Comparison of ENCODE assay signal across 8 cellular contexts in the genomic region with DNA sequence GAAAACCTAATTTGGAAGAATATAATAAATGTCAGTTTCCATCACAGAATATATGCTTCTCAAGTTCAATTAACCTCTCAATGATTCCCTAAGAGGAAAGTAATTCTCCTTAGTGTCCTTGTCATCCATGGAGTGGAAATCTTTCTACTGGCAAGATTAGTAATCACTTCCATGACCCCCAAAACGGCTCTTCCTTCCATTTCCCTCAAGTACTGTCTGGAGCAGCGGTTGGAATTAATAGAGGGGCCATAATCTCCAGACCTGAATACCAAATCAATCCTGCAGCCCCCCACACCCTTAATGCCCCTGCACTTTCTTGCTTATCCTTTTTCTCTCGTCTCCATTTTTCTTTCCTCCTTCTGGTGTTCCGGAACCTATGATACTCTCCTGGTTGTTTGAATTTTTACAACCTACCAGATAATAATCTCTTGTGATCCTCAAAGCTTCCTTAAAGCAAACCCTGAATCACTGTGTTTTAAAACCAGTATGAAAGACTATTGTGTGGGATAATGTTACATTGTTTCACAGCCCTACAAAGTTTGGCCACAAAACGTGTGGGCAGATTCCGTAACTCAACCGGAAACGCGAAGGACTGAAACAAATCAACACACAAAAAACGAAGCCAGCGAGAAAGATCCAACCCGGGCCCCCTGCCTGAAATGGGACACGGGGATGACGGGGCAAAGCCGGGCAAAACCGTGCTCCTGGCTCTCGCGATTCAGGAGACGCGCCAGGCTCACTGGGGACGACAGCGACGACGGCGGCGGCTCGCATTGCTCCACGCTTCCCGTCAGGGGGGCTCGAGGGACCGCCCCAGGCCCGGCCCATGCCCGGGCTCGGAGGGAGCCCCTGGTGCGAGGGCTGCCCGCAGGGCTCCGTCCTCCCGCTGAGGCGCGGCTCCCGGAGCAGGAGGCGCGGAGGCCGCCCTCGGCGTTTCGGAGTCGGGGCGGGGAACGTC. TPM values are rescaled to one million over a fixed set of nuclear protein-coding genes. Genes with fewer than 3 reads are reported as not detected.
DNase-seq lines count a peak whose midpoint lies in the region; ATAC-seq and TF ChIP-seq lines count a peak whose summit lies in the region.
"Not testable (repeated sequence)": the region's sequence is repeated elsewhere in the genome, so short reads cannot be mapped to it uniquely, and the experiment has no call there.

No MANE protein-coding gene starts in this region.

- H3K27ac ChIP-seq in GM23248: peak overlapping the region; percentile 84

- not testable (repeated sequence) for H3K9me3 Mint-ChIP-seq in neural crest cell

- not testable (repeated sequence) for H3K27me3 ChIP-seq in GM23248 (replicated peaks; ENCODE audit: insufficient read depth); adipocyte (replicated peaks; ENCODE audit: control insufficient read depth, insufficient read depth, low read length)

- not testable (repeated sequence) for H3K36me3 ChIP-seq in GM23248 (ENCODE audit: low read depth); adipocyte (ENCODE audit: control insufficient read depth, insufficient read depth, low read length, severe bottlenecking)

- H3K36me3 Mint-ChIP-seq in T-helper 17 cell (ENCODE audit: low read depth); neural crest cell (ENCODE audit: low read depth): not testable (repeated sequence)

- H2AFZ ChIP-seq in GM23248: peak overlapping the region; percentile 77

- intact Hi-C loops in head of caudate nucleus (cut with DNase I): not testable (repeated sequence)

- TF ChIP-seq CTCF in neural crest cell (conservative IDR thresholded peaks at IDR 0.05): not testable (repeated sequence)

- H3K79me2 ChIP-seq in GM23248 (ENCODE audit: insufficient read depth): peaks cover 66% of the 10 kb centered on the region

- ATAC-seq in T-helper 17 cell: peak; percentile 63
- ATAC-seq in stimulated activated naive CD8-positive, alpha-beta T cell treated with anti-CD3 and anti-CD28 coated beads, Interleukin-15, Interleukin-2, amounts not matched to agents 100 U/mL and 50 U/mL, for 24 hours: peak; percentile 77

- peaks cover 12% of the 10 kb centered on the region for H3K4me1 Mint-ChIP-seq in T-helper 17 cell
- peaks cover 20% of the 10 kb centered on the region for H3K4me1 Mint-ChIP-seq in neural crest cell

- peaks cover 13% of the 10 kb centered on the region for H3F3A ChIP-seq in GM23248 (ENCODE audit: insufficient read depth)

- H3K9me2 ChIP-seq in GM23248 (ENCODE audit: insufficient read depth): not testable (repeated sequence)

- not testable (repeated sequence) for H3K4me1 ChIP-seq in GM23248 (ENCODE audit: insufficient read depth); adipocyte (ENCODE audit: control insufficient read depth, insufficient read depth, low read length)

- H3K9ac ChIP-seq in GM23248: peak overlapping the region; percentile 89
- H3K9ac ChIP-seq in adipocyte (ENCODE audit: low read length): peak overlapping the region; percentile 85

- H3K4me2 ChIP-seq in GM23248 (ENCODE audit: unreplicated experiment): peak overlapping the region; percentile 83

- in situ Hi-C loops in GM23248 (cut with MboI): not testable (repeated sequence)

- H4K20me1 ChIP-seq in GM23248 (ENCODE audit: insufficient read depth): not testable (repeated sequence)

- DNase-seq in EH (ENCODE audit: low read depth) (peak; percentile 77), GM23248 (peak; percentile 88), HuH-7.5 (ENCODE audit: low spot score) (peak; percentile 24), T-helper 17 cell (peak; percentile 6 to 23 (median 20)), adipocyte (ENCODE audit: low read depth) (peak; percentile 93), head of caudate nucleus (peak; percentile 18 to 85 (median 65)), neural crest cell (ENCODE audit: low read depth, low spot score) (peak; percentile 55)
- peak; percentile 61 for DNase-seq in stimulated activated naive CD8-positive, alpha-beta T cell treated with anti-CD3 and anti-CD28 coated beads, Interleukin-15, Interleukin-2, amounts not matched to agents 100 U/mL and 50 U/mL, for 24 hours

- H3K4me3 Mint-ChIP-seq in T-helper 17 cell (peak overlapping the region; percentile 89), neural crest cell (peak overlapping the region; percentile 86)

- not testable (repeated sequence) for H3K9me3 ChIP-seq in GM23248 (ENCODE audit: low read depth); T-helper 17 cell (ENCODE audit: control insufficient read depth, low read length, poor library complexity, severe bottlenecking); adipocyte (ENCODE audit: control insufficient read depth, low read length)

- WGBS in GM23248 (ENCODE audit: low coverage in 1 of 2, low lambda C conversion rate in 2 of 2, missing lambda C conversion rate in 2 of 2), 2 experiments: 21 to 25% methylated on average over 50 of the region's 50 CpGs

- H3K27me3 Mint-ChIP-seq in T-helper 17 cell; neural crest cell (ENCODE audit: low read depth): not testable (repeated sequence)

- peak overlapping the region; percentile 88 for H3K4me3 ChIP-seq in GM23248
- peak overlapping the region; percentile 81 for H3K4me3 ChIP-seq in adipocyte (ENCODE audit: low read length)

- H3K27ac Mint-ChIP-seq in T-helper 17 cell: not testable (repeated sequence)
- peak overlapping the region; percentile 89 for H3K27ac Mint-ChIP-seq in neural crest cell (ENCODE audit: unreplicated experiment)

RNA-seq across cellular contexts. Expression of a gene that starts 1.0 kb away (rescaled TPM):
- 4.3 and 13.3 TPM in 2 replicates for total RNA-seq in GM23248 (2014; rRNA removed; shearing (Covaris generic))
- polyA plus RNA-seq in GM23248 (2016; fragmentation: Nextera tagmentation; extraction: Ambion mirVana): 7.9 and 10.2 TPM in 2 replicates
- 1 to 10 TPM in 1 of 2 donors, under 1 TPM in 1; 0.60 to 4.5 TPM for total RNA-seq in T-helper 17 cell
- total RNA-seq in neural crest cell: 2.4 and 5.0 TPM in 2 replicates

RNA-seq across cellular contexts. Expression of a gene that starts 14.3 kb away (rescaled TPM):
- total RNA-seq in GM23248 (2014; rRNA removed; shearing (Covaris generic)): 49.6 and 59.8 TPM in 2 replicates
- 33.6 and 34.4 TPM in 2 replicates for polyA plus RNA-seq in GM23248 (2016; fragmentation: Nextera tagmentation; extraction: Ambion mirVana)
- total RNA-seq in T-helper 17 cell (1 to 10 TPM; 5.8 to 6.4 TPM), neural crest cell (35.6 and 36.3 TPM in 2 replicates)

Comparison
In these comparisons a context has a peak if more than half of its experiments do, and no peak if none do; other contexts are left out.
1. Peak in every context shown above with its lines: DNase-seq, ATAC-seq, H3K4me3 ChIP-seq and H3K27ac ChIP-seq.
2. DNase-seq: peak in every context shown above with its lines; median percentile 93 in adipocyte; 88 in GM23248; 77 in EH; 65 in head of caudate nucleus; 61 in stimulated activated naive CD8-positive, alpha-beta T cell treated with anti-CD3 and anti-CD28 coated beads, Interleukin-15, Interleukin-2, amounts not matched to agents 100 U/mL and 50 U/mL, for 24 hours; 55 in neural crest cell; 24 in HuH-7.5; 20 in T-helper 17 cell.